In the genomic region with DNA sequence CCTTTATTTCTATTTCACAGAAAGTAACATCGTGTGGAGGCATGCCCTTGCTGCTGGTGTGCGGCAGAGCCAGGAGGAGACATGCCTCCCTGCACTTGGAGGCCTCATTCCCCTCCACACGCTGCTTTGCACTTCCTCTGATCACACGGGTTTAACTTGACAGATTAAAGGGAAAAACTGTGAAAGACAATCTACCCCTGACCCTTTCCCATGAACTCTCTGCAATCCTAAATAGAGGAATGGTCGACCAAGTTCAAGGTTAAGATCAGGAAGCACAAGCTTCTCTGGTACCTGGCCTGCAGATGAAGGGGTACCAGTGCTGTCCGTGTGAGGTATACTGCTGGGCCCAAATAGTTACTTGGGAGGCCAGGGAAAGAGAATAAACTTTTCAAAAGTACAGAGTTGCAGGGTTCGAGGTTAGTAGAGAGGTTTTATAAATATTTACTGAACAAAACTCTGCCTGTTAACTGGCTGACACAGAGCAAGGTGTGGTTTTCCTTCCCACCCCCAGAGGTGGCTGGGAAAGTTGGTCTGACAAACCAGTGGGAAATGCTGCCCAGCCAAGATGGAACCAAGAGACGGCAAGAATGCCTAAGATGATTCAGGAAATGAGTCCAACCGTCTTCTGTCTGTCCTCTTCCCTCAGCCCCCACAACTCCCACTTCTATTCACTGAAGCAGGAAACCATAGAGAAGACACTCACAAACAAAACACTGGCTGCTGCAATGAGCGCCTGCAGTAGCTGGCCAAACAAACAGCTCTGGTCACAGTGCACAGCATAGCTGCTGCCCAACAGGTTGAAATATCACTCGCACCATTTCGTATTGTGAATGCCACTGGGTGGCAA, we compare ENCODE assay signal across 9 cellular contexts.
A peak's percentile ranks its signal among the peaks of the same experiment; 100 is the strongest.
DNase-seq lines count a peak whose midpoint lies in the region; ATAC-seq and TF ChIP-seq lines count a peak whose summit lies in the region.
"Had no signal": no experiment of that assay in that cellular context is flagged by ENCODE, and none has a peak within 500 bp of the region (broad histone marks: within the 10 kb centered on the region; RNA-seq: fewer than 3 reads in every experiment).

No MANE protein-coding gene starts in this region.

- peaks cover 19 to 31% of the 10 kb centered on the region in 2 donors for H3K4me1 Mint-ChIP-seq in stimulated activated naive B cell treated with anti-CD40 and anti-IgM and Interleukin-4, amounts not matched to agents 10 μg/mL and 1 μg/mL and 100 μg/mL, for 72 hours

- no peak for TF ChIP-seq CTCF in epithelial cell of esophagus (IDR thresholded peaks at IDR 0.05; ENCODE audit: insufficient read depth, low read depth, low read length, missing control alignments)

- ATAC-seq in GM19438 (IDR thresholded peaks at IDR 0.05; ENCODE audit: low read depth, unreplicated experiment) (peak; percentile 60), HG03159 (IDR thresholded peaks at IDR 0.05; ENCODE audit: unreplicated experiment) (no peak)
- peak; percentile 80 for ATAC-seq in stimulated activated naive B cell treated with anti-CD40 and anti-IgM and Interleukin-4, amounts not matched to agents 10 μg/mL and 1 μg/mL and 100 μg/mL, for 72 hours (replicated peaks)
- ATAC-seq: naive thymus-derived CD4-positive, alpha-beta T cell had no signal

- DNase-seq in KG1 (lab: John Stamatoyannopoulos, UW) (peak; percentile 51), epithelial cell of esophagus (ENCODE audit: low read depth) (peak; percentile 97), COLO829 (ENCODE audit: low spot score) (no peak), NCI-H1092 (lab: John Stamatoyannopoulos, UW) (no peak)
- no peak for DNase-seq in stimulated activated naive B cell treated with anti-CD40 and anti-IgM and Interleukin-4, amounts not matched to agents 10 μg/mL and 1 μg/mL and 100 μg/mL, for 72 hours
- DNase-seq: naive thymus-derived CD4-positive, alpha-beta T cell had no signal

- H3K27ac Mint-ChIP-seq in stimulated activated naive B cell treated with anti-CD40 and anti-IgM and Interleukin-4, amounts not matched to agents 10 μg/mL and 1 μg/mL and 100 μg/mL, for 72 hours: no peak overlapping the region
- H3K27ac Mint-ChIP-seq: naive thymus-derived CD4-positive, alpha-beta T cell; T-helper 1 cell treated with Interleukin-12 subunit alpha and Interleukin-12 subunit beta and Interleukin-4 antibody, amounts not matched to agents 30 μg/mL and 1 μg/mL, for 36 hours had no signal

- H3K27me3 Mint-ChIP-seq in stimulated activated naive B cell treated with anti-CD40 and anti-IgM and Interleukin-4, amounts not matched to agents 10 μg/mL and 1 μg/mL and 100 μg/mL, for 72 hours: no peaks in the 10 kb centered on the region

- H3K4me3 Mint-ChIP-seq in stimulated activated naive B cell treated with anti-CD40 and anti-IgM and Interleukin-4, amounts not matched to agents 10 μg/mL and 1 μg/mL and 100 μg/mL, for 72 hours: peak overlapping the region in 1 of 2 donors; percentile 21
- H3K4me3 Mint-ChIP-seq: naive thymus-derived CD4-positive, alpha-beta T cell; T-helper 1 cell treated with Interleukin-12 subunit alpha and Interleukin-12 subunit beta and Interleukin-4 antibody, amounts not matched to agents 30 μg/mL and 1 μg/mL, for 36 hours had no signal

- H3K9me3 Mint-ChIP-seq in stimulated activated naive B cell treated with anti-CD40 and anti-IgM and Interleukin-4, amounts not matched to agents 10 μg/mL and 1 μg/mL and 100 μg/mL, for 72 hours: no peaks in the 10 kb centered on the region
- H3K9me3 Mint-ChIP-seq: naive thymus-derived CD4-positive, alpha-beta T cell; T-helper 1 cell treated with Interleukin-12 subunit alpha and Interleukin-12 subunit beta and Interleukin-4 antibody, amounts not matched to agents 30 μg/mL and 1 μg/mL, for 36 hours had no signal

- no peak overlapping the region for H3K4me3 ChIP-seq in epithelial cell of esophagus (ENCODE audit: low read length)

- H3K36me3 Mint-ChIP-seq in stimulated activated naive B cell treated with anti-CD40 and anti-IgM and Interleukin-4, amounts not matched to agents 10 μg/mL and 1 μg/mL and 100 μg/mL, for 72 hours: no peaks in the 10 kb centered on the region
- H3K36me3 Mint-ChIP-seq: naive thymus-derived CD4-positive, alpha-beta T cell had no signal

Comparison
In these comparisons a context has a peak if more than half of its experiments do, and no peak if none do; other contexts are left out.
1. DNase-seq: peak in KG1 (single experiment) and epithelial cell of esophagus (single experiment); none in stimulated activated naive B cell treated with anti-CD40 and anti-IgM and Interleukin-4, amounts not matched to agents 10 μg/mL and 1 μg/mL and 100 μg/mL, for 72 hours (single experiment), COLO829 (single experiment) and NCI-H1092 (single experiment).